ENCODE assay signal across 8 cellular contexts in genomic region chrX:8815460-8816065, GRCh38. TPM values are rescaled to one million over a fixed set of nuclear protein-coding genes. Genes with fewer than 3 reads are reported as not detected.
DNase-seq lines count a peak whose midpoint lies in the region; ATAC-seq, FAIRE-seq and TF ChIP-seq lines count a peak whose summit lies in the region.

No MANE protein-coding gene starts in this region.

- no peak overlapping the region for H3K27ac ChIP-seq in neuronal stem cell (replicated peaks; ENCODE audit: low read length)

- H3K4me3 ChIP-seq in GM06990 (replicated peaks; ENCODE audit: low read depth, low read length), result no peak overlapping the region
- no peak overlapping the region for H3K4me3 ChIP-seq in neuronal stem cell (ENCODE audit: low read length in 2 of 2)

- H3K9ac ChIP-seq in neuronal stem cell (ENCODE audit: low read depth, low read length, poor library complexity), result no peak overlapping the region

- no peak overlapping the region for H2AK5ac ChIP-seq in neuronal stem cell (ENCODE audit: low read depth, low read length)

- no peak for DNase-seq in AG09319 (ENCODE audit: extremely low read depth, low read depth)
- DNase-seq in GM06990 (ENCODE audit: extremely low read depth, insufficient read length), result no peak
- DNase-seq in HT1080 (ENCODE audit: low read depth), result peak; percentile 52
- DNase-seq in RCC 7860 (ENCODE audit: low spot score), result peak; percentile 21
- DNase-seq in epidermal melanocyte (ENCODE audit: insufficient read length, low spot score), result peak; percentile 16
- DNase-seq in neuronal stem cell (ENCODE audit: low spot score), result peak; percentile 53
- DNase-seq in GOT3 (lab: John Stamatoyannopoulos, UW), result no peak

- peak; percentile 85 for TF ChIP-seq CTCF in AG09319 (IDR thresholded peaks at IDR 0.05; ENCODE audit: low read depth, low read length)
- peak; percentile 84 for TF ChIP-seq CTCF in GM06990 (IDR thresholded peaks at IDR 0.05; ENCODE audit: insufficient read depth, low read length, poor library complexity, severe bottlenecking)

- H3K14ac ChIP-seq in neuronal stem cell (ENCODE audit: low read length), result no peak overlapping the region

- no peak overlapping the region for H3K4me2 ChIP-seq in neuronal stem cell (ENCODE audit: insufficient read depth, low read length, poor library complexity, severe bottlenecking)

- H2AFZ ChIP-seq in neuronal stem cell (ENCODE audit: low read length), result no peak overlapping the region

- no peak overlapping the region for H2BK120ac ChIP-seq in neuronal stem cell (ENCODE audit: low read depth, low read length)

- no peaks in the 10 kb centered on the region for H3K9me3 ChIP-seq in neuronal stem cell (replicated peaks in 1 of 2; ENCODE audit: control insufficient read depth in 2 of 2, insufficient read depth in 1 of 2, low read depth in 1 of 2, low read length in 2 of 2)

- no peaks in the 10 kb centered on the region for H3K27me3 ChIP-seq in GM06990 (replicated peaks; ENCODE audit: control insufficient read depth, insufficient read depth, low read length)
- H3K27me3 ChIP-seq in neuronal stem cell (ENCODE audit: control insufficient read depth in 3 of 3, insufficient read depth in 3 of 3, low read depth in 1 of 3, low read length in 3 of 3), result no peaks in the 10 kb centered on the region

- H2BK5ac ChIP-seq in neuronal stem cell (ENCODE audit: low read length), result no peak overlapping the region

- no peaks in the 10 kb centered on the region for H3K4me1 ChIP-seq in neuronal stem cell (ENCODE audit: control insufficient read depth in 2 of 2, insufficient read depth in 1 of 2, low read depth in 1 of 2, low read length in 2 of 2)

- no peak overlapping the region for H3K18ac ChIP-seq in neuronal stem cell (ENCODE audit: low read length)

- peak; percentile 62 for FAIRE-seq in RCC 7860 (lab: Jason Lieb, UNC)

- no peak overlapping the region for H4K8ac ChIP-seq in neuronal stem cell (ENCODE audit: low read depth, low read length)

- H4K91ac ChIP-seq in neuronal stem cell (ENCODE audit: low read depth, low read length, poor library complexity), result no peak overlapping the region

- H3K36me3 ChIP-seq in GM06990 (ENCODE audit: control insufficient read depth, insufficient read depth, low read length) (no peaks in the 10 kb centered on the region), neuronal stem cell (replicated peaks in 1 of 2; ENCODE audit: control insufficient read depth in 2 of 2, insufficient read depth in 2 of 2, low read length in 2 of 2) (no peaks in the 10 kb centered on the region)

- no peaks in the 10 kb centered on the region for H3K79me1 ChIP-seq in neuronal stem cell (ENCODE audit: low read depth, low read length)

- no peak overlapping the region for H2BK15ac ChIP-seq in neuronal stem cell (ENCODE audit: low read length)

- no peak for ATAC-seq in HG02763 (IDR thresholded peaks at IDR 0.05; ENCODE audit: unreplicated experiment)

- no peak overlapping the region for H3K23ac ChIP-seq in neuronal stem cell (ENCODE audit: low read depth, low read length, poor library complexity)

- no peak overlapping the region for H3K4ac ChIP-seq in neuronal stem cell (ENCODE audit: low read length)

- H2BK12ac ChIP-seq in neuronal stem cell (ENCODE audit: low read length), result no peak overlapping the region

RNA-seq across cellular contexts. Expression of gene FAM9A, which starts 14.4 kb away (rescaled TPM):
- total RNA-seq in HT1080 (2014; rRNA removed; shearing (Covaris generic)), result not detected in 2 replicates
- polyA plus RNA-seq in HT1080 (2015; cell fraction: cytosol; rRNA removed), result not detected in 2 replicates
- not detected in 2 replicates for polyA plus RNA-seq in HT1080 (2015; cell fraction: nucleus; rRNA removed)
- not detected for polyA plus RNA-seq in neuronal stem cell (2013, experiment 1 of 2)
- polyA plus RNA-seq in neuronal stem cell (2013, experiment 2 of 2), result not detected

Comparison
In these comparisons a context has a peak if more than half of its experiments do, and no peak if none do; other contexts are left out.
1. DNase-seq: peak in HT1080 (single experiment), RCC 7860 (single experiment), epidermal melanocyte (single experiment) and neuronal stem cell (single experiment); none in AG09319 (single experiment), GM06990 (single experiment) and GOT3 (single experiment).